In genomic region chr1:36699113-36699512, GRCh38 we compare ENCODE assay signal across 19 cellular contexts.
DNase-seq lines count a peak whose midpoint lies in the region; ATAC-seq, FAIRE-seq and TF ChIP-seq lines count a peak whose summit lies in the region.
"Had no signal": no experiment of that assay in that cellular context is flagged by ENCODE, and none has a peak within 500 bp of the region (broad histone marks: within the 10 kb centered on the region; RNA-seq: fewer than 3 reads in every experiment).

No MANE protein-coding gene starts in this region.

- H2AFZ ChIP-seq in neural progenitor cell (replicated peaks), result peak overlapping the region; percentile 85

- intact Hi-C loops in dorsolateral prefrontal cortex (cut with DNase I), result no loop called here

- no peak overlapping the region for H3K27ac Mint-ChIP-seq in neural progenitor cell
- H3K27ac Mint-ChIP-seq in activated CD8-positive, alpha-beta memory T cell treated with anti-CD3 and anti-CD28 coated beads, Interleukin-2, amount 10 ng/mL, durations not matched to agents 7 days and 5 days, result no peak overlapping the region

- DNase-seq in NCI-H2171 treated with DMSO at 0.1 percent for 48 hours (lab: John Stamatoyannopoulos, UW) (peak; percentile 15), NCI-H2171 (lab: John Stamatoyannopoulos, UW) (no peak), dorsolateral prefrontal cortex (peak in 6 of 10 donors; percentile 37 to 69 (median 58)), neural progenitor cell (ENCODE audit: low spot score) (peak; percentile 32), putamen (ENCODE audit: low spot score) (no peak), GM12891 (ENCODE audit: insufficient read length, low spot score) (no peak)
- DNase-seq in activated CD8-positive, alpha-beta memory T cell treated with anti-CD3 and anti-CD28 coated beads, Interleukin-2, amount 10 ng/mL, durations not matched to agents 7 days and 5 days, result no peak
- DNase-seq: CD4-positive, alpha-beta memory T cell; DMS79 treated with DMSO at 0.1 percent for 48 hours; GOT3; KBM-7; NCI-H1436 treated with DMSO at 0.1 percent for 48 hours; NCI-H2081; RPMI8226; SIG-M5 had no signal

- H3K4me3 ChIP-seq in dorsolateral prefrontal cortex (no peak overlapping the region), neural progenitor cell (no peak overlapping the region)
- H3K4me3 ChIP-seq: GM12878 had no signal

- H3K9me3 ChIP-seq in neural progenitor cell (ENCODE audit: low read depth), result no peaks in the 10 kb centered on the region

- no peaks in the 10 kb centered on the region for H3K36me3 ChIP-seq in neural progenitor cell

- no peak for TF ChIP-seq POLR2A in GM12891 (IDR thresholded peaks at IDR 0.05; ENCODE audit: low read depth, low read length)

- ATAC-seq in HG03571 (IDR thresholded peaks at IDR 0.05; ENCODE audit: unreplicated experiment), result no peak
- no peak for ATAC-seq in activated CD8-positive, alpha-beta memory T cell treated with anti-CD3 and anti-CD28 coated beads, Interleukin-2, amount 10 ng/mL, durations not matched to agents 7 days and 5 days
- ATAC-seq: GM12878 had no signal

- H3K36me3 Mint-ChIP-seq in neural progenitor cell, result no peaks in the 10 kb centered on the region
- no peaks in the 10 kb centered on the region for H3K36me3 Mint-ChIP-seq in activated CD8-positive, alpha-beta memory T cell treated with anti-CD3 and anti-CD28 coated beads, Interleukin-2, amount 10 ng/mL, durations not matched to agents 7 days and 5 days
- H3K36me3 Mint-ChIP-seq: CD4-positive, alpha-beta memory T cell had no signal

- peaks cover 5% of the 10 kb centered on the region for H3K4me1 Mint-ChIP-seq in neural progenitor cell
- no peaks in the 10 kb centered on the region for H3K4me1 Mint-ChIP-seq in activated CD8-positive, alpha-beta memory T cell treated with anti-CD3 and anti-CD28 coated beads, Interleukin-2, amount 10 ng/mL, durations not matched to agents 7 days and 5 days

- peak overlapping the region; percentile 58 for H3K4me2 ChIP-seq in neural progenitor cell

- CTCF ChIA-PET in activated CD8-positive, alpha-beta memory T cell treated with anti-CD3 and anti-CD28 coated beads, Interleukin-2, amount 10 ng/mL, durations not matched to agents 7 days and 5 days (lab: Charles Lee), result no interaction called here

- no peaks in the 10 kb centered on the region for H4K20me1 ChIP-seq in neural progenitor cell (ENCODE audit: low read depth)

- no peak overlapping the region for H3K4me3 Mint-ChIP-seq in neural progenitor cell
- no peak overlapping the region for H3K4me3 Mint-ChIP-seq in activated CD8-positive, alpha-beta memory T cell treated with anti-CD3 and anti-CD28 coated beads, Interleukin-2, amount 10 ng/mL, durations not matched to agents 7 days and 5 days
- H3K4me3 Mint-ChIP-seq: CD4-positive, alpha-beta memory T cell had no signal

- no peak overlapping the region for H3K9ac ChIP-seq in neural progenitor cell

- H3K4me1 ChIP-seq in neural progenitor cell, result peaks cover 21% of the 10 kb centered on the region

- H3F3A ChIP-seq in neural progenitor cell (ENCODE audit: low read depth), result peaks cover 18% of the 10 kb centered on the region

- H3K27me3 ChIP-seq in dorsolateral prefrontal cortex (peaks cover 0 to 8% (median 0%) of the 10 kb centered on the region in 45 donors), neural progenitor cell (no peaks in the 10 kb centered on the region)

- no peaks in the 10 kb centered on the region for H3K9me3 Mint-ChIP-seq in neural progenitor cell
- no peaks in the 10 kb centered on the region for H3K9me3 Mint-ChIP-seq in activated CD8-positive, alpha-beta memory T cell treated with anti-CD3 and anti-CD28 coated beads, Interleukin-2, amount 10 ng/mL, durations not matched to agents 7 days and 5 days (ENCODE audit: low read depth)
- H3K9me3 Mint-ChIP-seq: CD4-positive, alpha-beta memory T cell had no signal

- FAIRE-seq in GM12891 (lab: Jason Lieb, UNC), result no peak
- FAIRE-seq: G401.6, GM12878 had no signal

- TF ChIP-seq CTCF in dorsolateral prefrontal cortex (IDR thresholded peaks at IDR 0.05 in 54 of 56, conservative IDR thresholded peaks at IDR 0.05 in 2 of 56; ENCODE audit: low read depth in 1 of 56, partially characterized antibody in 56 of 56) (no peak), neural progenitor cell (IDR thresholded peaks at IDR 0.05) (no peak)

- H3K27ac ChIP-seq in dorsolateral prefrontal cortex (no peak overlapping the region), neural progenitor cell (peak overlapping the region; percentile 46)
- H3K27ac ChIP-seq: 22Rv1 had no signal

- no peaks in the 10 kb centered on the region for H3K79me2 ChIP-seq in neural progenitor cell (ENCODE audit: low read depth)

- H3K27me3 Mint-ChIP-seq in neural progenitor cell (ENCODE audit: insufficient read depth, low read depth), result peaks cover 6% of the 10 kb centered on the region
- H3K27me3 Mint-ChIP-seq in activated CD8-positive, alpha-beta memory T cell treated with anti-CD3 and anti-CD28 coated beads, Interleukin-2, amount 10 ng/mL, durations not matched to agents 7 days and 5 days, result peaks cover 11% of the 10 kb centered on the region

TF ChIP-seq in GM12891, 5 proteins besides CTCF, POLR2A, EP300 and RAD21:
- no peak for TF ChIP-seq TAF1 (IDR thresholded peaks at IDR 0.05; ENCODE audit: low read depth, low read length)
- no peak for TF ChIP-seq POU2F2 (IDR thresholded peaks at IDR 0.05; ENCODE audit: low read depth, low read length)
- no peak for TF ChIP-seq PAX5 (IDR thresholded peaks at IDR 0.05; ENCODE audit: insufficient read depth, low read length, severe bottlenecking)
- TF ChIP-seq POLR2AphosphoS5 (IDR thresholded peaks at IDR 0.05; ENCODE audit: low read depth, low read length), result no peak
- no peak for TF ChIP-seq SPI1 (IDR thresholded peaks at IDR 0.05; ENCODE audit: low read depth, low read length)

Comparison
In these comparisons a context has a peak if more than half of its experiments do, and no peak if none do; other contexts are left out.
1. DNase-seq: peak in NCI-H2171 treated with DMSO at 0.1 percent for 48 hours (single experiment), dorsolateral prefrontal cortex (6 of 10) and neural progenitor cell (single experiment); none in NCI-H2171 (single experiment), putamen (single experiment), activated CD8-positive, alpha-beta memory T cell treated with anti-CD3 and anti-CD28 coated beads, Interleukin-2, amount 10 ng/mL, durations not matched to agents 7 days and 5 days (single experiment) and GM12891 (single experiment).